In the genomic region with DNA sequence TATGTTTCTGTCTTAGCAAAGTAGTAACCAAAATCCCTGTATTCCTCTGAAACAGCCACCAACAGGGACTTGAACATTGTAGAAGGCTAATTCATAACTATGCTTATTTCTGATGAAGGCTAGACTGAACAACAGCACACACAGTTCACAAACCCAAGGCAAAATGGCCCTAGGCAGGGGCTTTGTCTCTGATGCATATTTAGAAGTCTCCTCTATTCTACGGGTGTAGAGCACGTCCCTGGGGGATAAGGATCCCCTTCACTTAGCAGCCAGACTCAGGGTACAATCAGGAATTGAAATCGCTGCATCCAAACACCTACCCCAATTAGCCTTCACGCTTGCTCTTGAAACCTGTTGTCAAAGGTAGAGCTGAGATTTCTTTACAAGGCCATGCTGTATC, we compare ENCODE assay signal across 18 cellular contexts. TPM values are rescaled to one million over a fixed set of nuclear protein-coding genes. Genes with fewer than 3 reads are reported as not detected.
"Had no signal": no experiment of that assay in that cellular context is flagged by ENCODE, and none has a peak within 500 bp of the region (broad histone marks: within the 10 kb centered on the region; RNA-seq: fewer than 3 reads in every experiment).

No MANE protein-coding gene starts in this region.

- H3K4me3 Mint-ChIP-seq: activated CD4-positive, alpha-beta memory T cell treated with anti-CD3 and anti-CD28 coated beads for 36 hours; activated CD4-positive, alpha-beta T cell treated with anti-CD3 and anti-CD28 coated beads for 36 hours; activated naive CD8-positive, alpha-beta T cell treated with anti-CD3 and anti-CD28 coated beads for 36 hours; activated T-helper 1 cell treated with anti-CD3 and anti-CD28 coated beads, Interleukin-12 subunit alpha, Interleukin-12 subunit beta, Interleukin-2, Interleukin-4 antibody, amounts not matched to agents 30 ng/mL and 10 ng/mL and 1 ng/mL, durations not matched to agents 14 hours and 24 hours and 36 hours had no signal

- H3K36me3 Mint-ChIP-seq: activated CD4-positive, alpha-beta memory T cell treated with anti-CD3 and anti-CD28 coated beads for 36 hours; activated naive CD8-positive, alpha-beta T cell treated with anti-CD3 and anti-CD28 coated beads for 36 hours had no signal

- H3K36me3 ChIP-seq: colonic mucosa, left lung had no signal

- H3K27me3 Mint-ChIP-seq: activated CD4-positive, alpha-beta memory T cell treated with anti-CD3 and anti-CD28 coated beads for 36 hours; activated CD4-positive, alpha-beta T cell treated with anti-CD3 and anti-CD28 coated beads for 36 hours had no signal

- H3K9me3 ChIP-seq: colonic mucosa, psoas muscle, upper lobe of left lung had no signal

- DNase-seq: activated CD4-positive, alpha-beta memory T cell treated with anti-CD3 and anti-CD28 coated beads for 36 hours; activated CD4-positive, alpha-beta T cell treated with anti-CD3 and anti-CD28 coated beads for 36 hours; activated naive CD8-positive, alpha-beta T cell treated with anti-CD3 and anti-CD28 coated beads for 36 hours; activated T-cell treated with anti-CD3 and anti-CD28 coated beads for 4 hours; amniotic stem cell; central memory CD4-positive, alpha-beta T cell; colonic mucosa; erythroblast; foreskin melanocyte; left lung; psoas muscle; right cardiac atrium; stimulated activated CD4-positive, alpha-beta T cell treated with anti-CD3 and anti-CD28 coated beads, Interleukin-2, amount 100 ng/mL, for 24 hours; stimulated activated naive CD8-positive, alpha-beta T cell treated with anti-CD3 and anti-CD28 coated beads, Interleukin-15, Interleukin-2, amounts not matched to agents 100 U/mL and 50 U/mL, for 24 hours; T-helper 2 cell; upper lobe of left lung had no signal

- ATAC-seq: activated CD4-positive, alpha-beta T cell treated with anti-CD3 and anti-CD28 coated beads for 36 hours; psoas muscle; right cardiac atrium; stimulated activated naive CD8-positive, alpha-beta T cell treated with anti-CD3 and anti-CD28 coated beads, Interleukin-15, Interleukin-2, amounts not matched to agents 100 U/mL and 50 U/mL, for 24 hours had no signal

- H3K27ac ChIP-seq: colonic mucosa, left lung, psoas muscle had no signal

- H3K4me1 ChIP-seq: colonic mucosa, left lung, psoas muscle, upper lobe of left lung had no signal

- H3K9me3 Mint-ChIP-seq: activated CD4-positive, alpha-beta memory T cell treated with anti-CD3 and anti-CD28 coated beads for 36 hours had no signal

- H3K27ac Mint-ChIP-seq: activated CD4-positive, alpha-beta memory T cell treated with anti-CD3 and anti-CD28 coated beads for 36 hours; activated CD4-positive, alpha-beta T cell treated with anti-CD3 and anti-CD28 coated beads for 36 hours; activated naive CD8-positive, alpha-beta T cell treated with anti-CD3 and anti-CD28 coated beads for 36 hours; activated T-helper 1 cell treated with anti-CD3 and anti-CD28 coated beads, Interleukin-12 subunit alpha, Interleukin-12 subunit beta, Interleukin-2, Interleukin-4 antibody, amounts not matched to agents 30 ng/mL and 10 ng/mL and 1 ng/mL, durations not matched to agents 14 hours and 24 hours and 36 hours had no signal

- H3K27me3 ChIP-seq: colonic mucosa, left lung, upper lobe of left lung had no signal

- H3K4me3 ChIP-seq: colonic mucosa, left lung, psoas muscle, upper lobe of left lung had no signal

- H3K4me1 Mint-ChIP-seq: activated CD4-positive, alpha-beta T cell treated with anti-CD3 and anti-CD28 coated beads for 36 hours had no signal

RNA-seq across cellular contexts. Expression of gene FGFR2, which starts 45.5 kb away (rescaled TPM):
- total RNA-seq: activated CD4-positive, alpha-beta T cell treated with anti-CD3 and anti-CD28 coated beads for 36 hours; activated naive CD8-positive, alpha-beta T cell treated with anti-CD3 and anti-CD28 coated beads for 36 hours; activated T-helper 1 cell treated with anti-CD3 and anti-CD28 coated beads, Interleukin-12 subunit alpha, Interleukin-12 subunit beta, Interleukin-2, Interleukin-4 antibody, amounts not matched to agents 30 ng/mL and 10 ng/mL and 1 ng/mL, durations not matched to agents 14 hours and 24 hours and 36 hours; mononuclear cell had no signal
